Comparison of ENCODE assay signal across 10 cellular contexts in genomic region chr2:131394147-131394931, GRCh38. TPM values are rescaled to one million over a fixed set of nuclear protein-coding genes. Genes with fewer than 3 reads are reported as not detected.
DNase-seq lines count a peak whose midpoint lies in the region; ATAC-seq and TF ChIP-seq lines count a peak whose summit lies in the region.
"Had no signal": no experiment of that assay in that cellular context is flagged by ENCODE, and none has a peak within 500 bp of the region (broad histone marks: within the 10 kb centered on the region; RNA-seq: fewer than 3 reads in every experiment).

No MANE protein-coding gene starts in this region.

- ATAC-seq in activated naive CD4-positive, alpha-beta T cell treated with anti-CD3 and anti-CD28 coated beads, Interleukin-2, amount 50 U/mL, for 72 hours: peak; percentile 29 to 76
- ATAC-seq in body of pancreas (peak; percentile 45), GM21447 (IDR thresholded peaks at IDR 0.05; ENCODE audit: unreplicated experiment) (no peak), HG03439 (IDR thresholded peaks at IDR 0.05; ENCODE audit: unreplicated experiment) (no peak)

- H3K27me3 ChIP-seq in body of pancreas: no peaks in the 10 kb centered on the region
- H3K27me3 ChIP-seq in kidney epithelial cell (ENCODE audit: control insufficient read depth, insufficient read depth, low read length): no peaks in the 10 kb centered on the region
- no peaks in the 10 kb centered on the region for H3K27me3 ChIP-seq in thymus (ENCODE audit: control insufficient read depth, insufficient read depth)
- H3K27me3 ChIP-seq: vagina had no signal

- no peaks in the 10 kb centered on the region for H3K9me3 ChIP-seq in body of pancreas
- H3K9me3 ChIP-seq in thymus (ENCODE audit: control insufficient read depth): no peaks in the 10 kb centered on the region
- H3K9me3 ChIP-seq: vagina had no signal

- WGBS in body of pancreas, 2 donors: 16 to 34% methylated on average over 24 to 44 of the region's 45 CpGs
- WGBS in thymus: 32% methylated on average over 44 of the region's 45 CpGs

- H3K9me3 Mint-ChIP-seq in activated naive CD4-positive, alpha-beta T cell treated with anti-CD3 and anti-CD28 coated beads, Interleukin-2, amount 50 U/mL, for 72 hours: no peaks in the 10 kb centered on the region

- H3K36me3 Mint-ChIP-seq in activated naive CD4-positive, alpha-beta T cell treated with anti-CD3 and anti-CD28 coated beads, Interleukin-2, amount 50 U/mL, for 72 hours: no peaks in the 10 kb centered on the region
- H3K36me3 Mint-ChIP-seq: CD4-positive, CD25-positive, alpha-beta regulatory T cell had no signal

- intact Hi-C loops in body of pancreas (cut with DNase I): no loop called here

- H3K27ac Mint-ChIP-seq in activated naive CD4-positive, alpha-beta T cell treated with anti-CD3 and anti-CD28 coated beads, Interleukin-2, amount 50 U/mL, for 72 hours: no peak overlapping the region

- TF ChIP-seq POLR2A in body of pancreas (IDR thresholded peaks at IDR 0.05): no peak

- H3K4me1 ChIP-seq in body of pancreas (peaks cover 7% of the 10 kb centered on the region), thymus (ENCODE audit: control insufficient read depth, insufficient read depth, low read length) (no peaks in the 10 kb centered on the region)

- DNase-seq in activated naive CD4-positive, alpha-beta T cell treated with anti-CD3 and anti-CD28 coated beads, Interleukin-2, amount 50 U/mL, for 72 hours (ENCODE audit: low spot score in 2 of 2): peak in 1 of 2 donors; percentile 27
- no peak for DNase-seq in activated naive CD4-positive, alpha-beta T cell (lab: John Stamatoyannopoulos, UW)
- DNase-seq in body of pancreas (peak in 2 of 4 donors; percentile 11 to 18), kidney epithelial cell (ENCODE audit: low read depth) (no peak), mucosa of gallbladder (ENCODE audit: low spot score) (no peak)

- TF ChIP-seq CTCF in body of pancreas (IDR thresholded peaks at IDR 0.05) (no peak), kidney epithelial cell (IDR thresholded peaks at IDR 0.05; ENCODE audit: insufficient read depth, low read length, poor library complexity, severe bottlenecking) (no peak)

- H3K27ac ChIP-seq in body of pancreas (no peak overlapping the region), thymus (ENCODE audit: low read depth) (no peak overlapping the region)
- H3K27ac ChIP-seq: vagina had no signal

- H3K36me3 ChIP-seq in body of pancreas (replicated peaks in 1 of 2; ENCODE audit: insufficient read depth in 1 of 2, low read depth in 2 of 2) (no peaks in the 10 kb centered on the region), kidney epithelial cell (ENCODE audit: control insufficient read depth, insufficient read depth, low read length) (no peaks in the 10 kb centered on the region), thymus (ENCODE audit: control insufficient read depth, insufficient read depth) (no peaks in the 10 kb centered on the region)
- H3K36me3 ChIP-seq: vagina had no signal

- no peak overlapping the region for H3K4me3 ChIP-seq in body of pancreas
- H3K4me3 ChIP-seq in kidney epithelial cell (ENCODE audit: low read depth, low read length): peak overlapping the region; percentile 2
- H3K4me3 ChIP-seq in thymus (ENCODE audit: low read length): peak overlapping the region; percentile 21

RNA-seq across cellular contexts. Expression of gene RAB6D, which starts 30.4 kb away (rescaled TPM):
- not detected for total RNA-seq in activated naive CD4-positive, alpha-beta T cell treated with anti-CD3 and anti-CD28 coated beads, Interleukin-2, amount 50 U/mL, for 72 hours
- total RNA-seq in body of pancreas (under 1 TPM in 1 of 2 donors, not detected in 1; under 0.01 TPM), kidney epithelial cell (0.27 and 0.63 TPM in 2 replicates), mucosa of gallbladder (1.8 TPM)
- polyA plus RNA-seq in thymus: 0.21 TPM
- total RNA-seq: CD4-positive, CD25-positive, alpha-beta regulatory T cell; vagina had no signal

Comparison
In these comparisons a context has a peak if more than half of its experiments do, and no peak if none do; other contexts are left out.
1. ATAC-seq: peak in activated naive CD4-positive, alpha-beta T cell treated with anti-CD3 and anti-CD28 coated beads, Interleukin-2, amount 50 U/mL, for 72 hours (2 of 2) and body of pancreas (single experiment); none in GM21447 (single experiment) and HG03439 (single experiment).
2. H3K4me3 ChIP-seq: peak in kidney epithelial cell (single experiment) and thymus (single experiment); none in body of pancreas (0 of 2).